ENCODE assay signal across 2 cellular contexts in genomic region chr19:33317991-33318390, GRCh38. TPM values are rescaled to one million over a fixed set of nuclear protein-coding genes. Genes with fewer than 3 reads are reported as not detected.
"Had no signal": no experiment of that assay in that cellular context is flagged by ENCODE, and none has a peak within 500 bp of the region (broad histone marks: within the 10 kb centered on the region; RNA-seq: fewer than 3 reads in every experiment).

No MANE protein-coding gene starts in this region.

RNA-seq across cellular contexts. Expression of gene CEBPA, which starts 15.7 kb away (rescaled TPM):
- total RNA-seq: M059J, RPMI7951 had no signal
